Comparison of ENCODE assay signal across 28 cellular contexts in genomic region chr1:62401034-62401433, GRCh38. TPM values are rescaled to one million over a fixed set of nuclear protein-coding genes. Genes with fewer than 3 reads are reported as not detected.
DNase-seq lines count a peak whose midpoint lies in the region; ATAC-seq and TF ChIP-seq lines count a peak whose summit lies in the region.
"Had no signal": no experiment of that assay in that cellular context is flagged by ENCODE, and none has a peak within 500 bp of the region (broad histone marks: within the 10 kb centered on the region; RNA-seq: fewer than 3 reads in every experiment).

No MANE protein-coding gene starts in this region.

- H3F3A ChIP-seq in GM23338 (replicated peaks; ENCODE audit: low read depth), result no peaks in the 10 kb centered on the region
- peaks cover 11% of the 10 kb centered on the region for H3F3A ChIP-seq in neural progenitor cell (ENCODE audit: low read depth)

- H3K9ac ChIP-seq in neural progenitor cell, result no peak overlapping the region
- H3K9ac ChIP-seq in Karpas-422 (ENCODE audit: low read length), result no peak overlapping the region

- H3K36me3 Mint-ChIP-seq in GM23338 (ENCODE audit: low read depth) (no peaks in the 10 kb centered on the region), neural progenitor cell (no peaks in the 10 kb centered on the region)
- H3K36me3 Mint-ChIP-seq in activated naive CD4-positive, alpha-beta T cell treated with anti-CD3 and anti-CD28 coated beads, Interleukin-2, amount 50 U/mL, for 72 hours, result no peaks in the 10 kb centered on the region
- H3K36me3 Mint-ChIP-seq: activated naive CD8-positive, alpha-beta T cell treated with anti-CD3 and anti-CD28 coated beads for 36 hours; stimulated activated effector memory CD8-positive, alpha-beta T cell treated with anti-CD3 and anti-CD28 coated beads, Interleukin-12 subunit alpha, Interleukin-12 subunit beta, amount 100 ng/mL, for 72 hours had no signal

- H3K27ac Mint-ChIP-seq in GM23338 (no peak overlapping the region), neural progenitor cell (no peak overlapping the region)
- H3K27ac Mint-ChIP-seq in activated naive CD4-positive, alpha-beta T cell treated with anti-CD3 and anti-CD28 coated beads, Interleukin-2, amount 50 U/mL, for 72 hours, result no peak overlapping the region
- H3K27ac Mint-ChIP-seq: activated CD8-positive, alpha-beta T cell treated with anti-CD3 and anti-CD28 coated beads, Interleukin-2, amount 10 ng/mL, durations not matched to agents 7 days and 5 days; activated naive CD8-positive, alpha-beta T cell treated with anti-CD3 and anti-CD28 coated beads for 36 hours; activated T-helper 2 cell treated with anti-CD3 and anti-CD28 coated beads, Interferon-gamma antibody, Interleukin-2, Interleukin-4, amounts not matched to agents 10 μg/mL and 5 μg/mL and 100 μg/mL, durations not matched to agents 14 hours and 24 hours and 36 hours; effector memory CD8-positive, alpha-beta T cell; nephron progenitor cell; stimulated activated effector memory CD8-positive, alpha-beta T cell treated with anti-CD3 and anti-CD28 coated beads, Interleukin-12 subunit alpha, Interleukin-12 subunit beta, amount 100 ng/mL, for 72 hours; T-helper 17 cell had no signal

- no peak overlapping the region for H3K4me3 ChIP-seq in GM23338
- no peak overlapping the region for H3K4me3 ChIP-seq in neural progenitor cell
- H3K4me3 ChIP-seq in Karpas-422 (ENCODE audit: low read length), result no peak overlapping the region
- H3K4me3 ChIP-seq: cardiac muscle cell, colonic mucosa, MG63 had no signal

- no peak for TF ChIP-seq CTCF in GM23338 (conservative IDR thresholded peaks at IDR 0.05; ENCODE audit: low read depth in 2 of 2)
- TF ChIP-seq CTCF in neural progenitor cell (IDR thresholded peaks at IDR 0.05), result no peak

- H4K20me1 ChIP-seq in GM23338 (replicated peaks; ENCODE audit: insufficient read depth) (no peaks in the 10 kb centered on the region), neural progenitor cell (ENCODE audit: low read depth) (no peaks in the 10 kb centered on the region), Karpas-422 (ENCODE audit: insufficient read depth, low read depth, low read length) (no peaks in the 10 kb centered on the region)

- peaks cover 7% of the 10 kb centered on the region for H3K27me3 Mint-ChIP-seq in GM23338 (ENCODE audit: insufficient read depth, low read depth, poor library complexity)
- H3K27me3 Mint-ChIP-seq in neural progenitor cell (ENCODE audit: insufficient read depth, low read depth), result peaks cover 29% of the 10 kb centered on the region
- H3K27me3 Mint-ChIP-seq: activated naive CD8-positive, alpha-beta T cell treated with anti-CD3 and anti-CD28 coated beads for 36 hours had no signal

- H3K27ac ChIP-seq in GM23338 (ENCODE audit: low read depth) (no peak overlapping the region), neural progenitor cell (no peak overlapping the region), Karpas-422 (ENCODE audit: low read length) (no peak overlapping the region)
- H3K27ac ChIP-seq: cardiac muscle cell, colonic mucosa, foreskin keratinocyte had no signal

- H3K4me1 ChIP-seq in GM23338 (ENCODE audit: insufficient read depth) (peaks cover 4% of the 10 kb centered on the region), neural progenitor cell (peaks cover 12% of the 10 kb centered on the region), Karpas-422 (ENCODE audit: low read length) (no peaks in the 10 kb centered on the region)
- H3K4me1 ChIP-seq: colonic mucosa had no signal

- no peaks in the 10 kb centered on the region for H3K9me3 Mint-ChIP-seq in GM23338
- peaks cover 4% of the 10 kb centered on the region for H3K9me3 Mint-ChIP-seq in neural progenitor cell
- H3K9me3 Mint-ChIP-seq in activated naive CD4-positive, alpha-beta T cell treated with anti-CD3 and anti-CD28 coated beads, Interleukin-2, amount 50 U/mL, for 72 hours, result no peaks in the 10 kb centered on the region
- H3K9me3 Mint-ChIP-seq: activated naive CD8-positive, alpha-beta T cell treated with anti-CD3 and anti-CD28 coated beads for 36 hours; activated T-helper 2 cell treated with anti-CD3 and anti-CD28 coated beads, Interferon-gamma antibody, Interleukin-2, Interleukin-4, amounts not matched to agents 10 μg/mL and 5 μg/mL and 100 μg/mL, durations not matched to agents 14 hours and 24 hours and 36 hours; effector memory CD8-positive, alpha-beta T cell; nephron progenitor cell; stimulated activated effector memory CD8-positive, alpha-beta T cell treated with anti-CD3 and anti-CD28 coated beads, Interleukin-12 subunit alpha, Interleukin-12 subunit beta, amount 100 ng/mL, for 72 hours had no signal

- peak; percentile 67 for ATAC-seq in GM23338
- ATAC-seq in HG03457 (IDR thresholded peaks at IDR 0.05; ENCODE audit: unreplicated experiment), result no peak
- ATAC-seq in activated naive CD4-positive, alpha-beta T cell treated with anti-CD3 and anti-CD28 coated beads, Interleukin-2, amount 50 U/mL, for 72 hours, result no peak
- ATAC-seq: activated CD8-positive, alpha-beta T cell treated with anti-CD3 and anti-CD28 coated beads, Interleukin-2, amount 10 ng/mL, durations not matched to agents 7 days and 5 days; effector memory CD8-positive, alpha-beta T cell; foreskin keratinocyte; left cardiac atrium; sciatic nerve; SK-N-SH treated with all-trans-retinoic acid at 6 μM for 48 hours; stimulated activated effector memory CD8-positive, alpha-beta T cell treated with anti-CD3 and anti-CD28 coated beads, Interleukin-12 subunit alpha, Interleukin-12 subunit beta, amount 100 ng/mL, for 72 hours; T-helper 17 cell had no signal

- H3K4me1 Mint-ChIP-seq in GM23338, result peaks cover 26% of the 10 kb centered on the region
- H3K4me1 Mint-ChIP-seq in neural progenitor cell, result peaks cover 20% of the 10 kb centered on the region
- H3K4me1 Mint-ChIP-seq: activated naive CD8-positive, alpha-beta T cell treated with anti-CD3 and anti-CD28 coated beads for 36 hours; nephron progenitor cell; stimulated activated effector memory CD8-positive, alpha-beta T cell treated with anti-CD3 and anti-CD28 coated beads, Interleukin-12 subunit alpha, Interleukin-12 subunit beta, amount 100 ng/mL, for 72 hours; T-helper 17 cell had no signal

- H2AFZ ChIP-seq in GM23338, result no peak overlapping the region
- no peak overlapping the region for H2AFZ ChIP-seq in neural progenitor cell (replicated peaks)
- H2AFZ ChIP-seq in Karpas-422 (ENCODE audit: low read length), result no peak overlapping the region

- no peaks in the 10 kb centered on the region for H3K79me2 ChIP-seq in GM23338 (replicated peaks; ENCODE audit: insufficient read depth)
- H3K79me2 ChIP-seq in neural progenitor cell (ENCODE audit: low read depth), result no peaks in the 10 kb centered on the region
- no peaks in the 10 kb centered on the region for H3K79me2 ChIP-seq in Karpas-422 (ENCODE audit: low read length)

- H3K9me3 ChIP-seq in neural progenitor cell (ENCODE audit: low read depth) (no peaks in the 10 kb centered on the region), Karpas-422 (ENCODE audit: low read length) (no peaks in the 10 kb centered on the region)
- H3K9me3 ChIP-seq: colonic mucosa, MG63 had no signal

- H3K4me2 ChIP-seq in GM23338 (0 out of 2 replicates have a peak overlapping the region, but pooled peaks have one; percentile 6), neural progenitor cell (peak overlapping the region; percentile 37), Karpas-422 (ENCODE audit: low read depth, low read length, poor library complexity, severe bottlenecking) (no peak overlapping the region)

- H3K4me3 Mint-ChIP-seq in GM23338, result no peak overlapping the region
- no peak overlapping the region for H3K4me3 Mint-ChIP-seq in neural progenitor cell
- H3K4me3 Mint-ChIP-seq: activated CD8-positive, alpha-beta T cell treated with anti-CD3 and anti-CD28 coated beads, Interleukin-2, amount 10 ng/mL, durations not matched to agents 7 days and 5 days; activated naive CD8-positive, alpha-beta T cell treated with anti-CD3 and anti-CD28 coated beads for 36 hours; effector memory CD8-positive, alpha-beta T cell; nephron progenitor cell; stimulated activated effector memory CD8-positive, alpha-beta T cell treated with anti-CD3 and anti-CD28 coated beads, Interleukin-12 subunit alpha, Interleukin-12 subunit beta, amount 100 ng/mL, for 72 hours; T-helper 17 cell had no signal

- DNase-seq in GM23338 (ENCODE audit: low spot score) (peak; percentile 64), NCI-H2081 treated with DMSO at 0.1 percent for 48 hours (lab: John Stamatoyannopoulos, UW) (peak; percentile 17), RPMI7951 (ENCODE audit: low read depth) (peak; percentile 40), neural progenitor cell (ENCODE audit: low spot score) (peak; percentile 73), Karpas-422 (no peak), NCI-H2029 treated with DMSO at 0.1 percent for 48 hours (lab: John Stamatoyannopoulos, UW) (no peak)
- DNase-seq in activated naive CD4-positive, alpha-beta T cell treated with anti-CD3 and anti-CD28 coated beads, Interleukin-2, amount 50 U/mL, for 72 hours (ENCODE audit: low spot score in 2 of 2), result no peak
- DNase-seq: activated CD8-positive, alpha-beta T cell treated with anti-CD3 and anti-CD28 coated beads, Interleukin-2, amount 10 ng/mL, durations not matched to agents 7 days and 5 days; activated naive CD8-positive, alpha-beta T cell treated with anti-CD3 and anti-CD28 coated beads for 36 hours; aorta; C1 segment of cervical spinal cord; colonic mucosa; effector memory CD8-positive, alpha-beta T cell; foreskin keratinocyte; left cardiac atrium; mammary epithelial cell; MG63; nephron progenitor cell; stimulated activated CD4-positive, alpha-beta T cell treated with anti-CD3 and anti-CD28 coated beads, Interleukin-12 subunit alpha, Interleukin-12 subunit beta, amount 100 ng/mL, for 4 hours; stimulated activated CD4-positive, alpha-beta T cell treated with anti-CD3 and anti-CD28 coated beads, Interleukin-4, amount 100 ng/mL, for 24 hours; T-helper 17 cell; trophoblast cell had no signal

- H3K36me3 ChIP-seq in GM23338 (ENCODE audit: insufficient read depth) (no peaks in the 10 kb centered on the region), neural progenitor cell (no peaks in the 10 kb centered on the region), Karpas-422 (ENCODE audit: insufficient read depth, low read length) (no peaks in the 10 kb centered on the region)
- H3K36me3 ChIP-seq: cardiac muscle cell, colonic mucosa, MG63 had no signal

- H3K9me2 ChIP-seq in GM23338 (ENCODE audit: insufficient read depth), result 0 out of 2 replicates have a peak, but pooled peaks cover 4% of the 10 kb centered on the region
- H3K9me2 ChIP-seq in Karpas-422 (replicated peaks; ENCODE audit: insufficient read depth, low read length), result no peaks in the 10 kb centered on the region

- H3K27me3 ChIP-seq in GM23338 (ENCODE audit: insufficient read depth), result no peaks in the 10 kb centered on the region
- no peaks in the 10 kb centered on the region for H3K27me3 ChIP-seq in neural progenitor cell
- no peaks in the 10 kb centered on the region for H3K27me3 ChIP-seq in Karpas-422 (ENCODE audit: low read length)
- H3K27me3 ChIP-seq: cardiac muscle cell, colonic mucosa, foreskin keratinocyte, MG63 had no signal

RNA-seq across cellular contexts. Expression of gene USP1, which starts 35.8 kb away (rescaled TPM):
- total RNA-seq in GM23338 (2014; rRNA removed; shearing (Covaris generic)), result 45.2 and 45.6 TPM in 2 replicates
- polyA plus RNA-seq in GM23338 (2016; fragmentation: Nextera tagmentation; extraction: Ambion mirVana), result 53.3 and 74.6 TPM in 2 replicates
- total RNA-seq in RPMI7951 (2014; rRNA removed; shearing (Covaris generic)), result 70.8 and 72.9 TPM in 2 replicates
- 67.7 and 106 TPM in 2 replicates for total RNA-seq in neural progenitor cell (ENCODE audit: low replicate concordance)
- total RNA-seq in Karpas-422 (2014; rRNA removed; shearing (Covaris generic); ENCODE audit: low replicate concordance), result 26.1 and 37.5 TPM in 2 replicates
- 10 to 100 TPM; 59.7 to 71.0 TPM for total RNA-seq in activated naive CD4-positive, alpha-beta T cell treated with anti-CD3 and anti-CD28 coated beads, Interleukin-2, amount 50 U/mL, for 72 hours

Comparison
In these comparisons a context has a peak if more than half of its experiments do, and no peak if none do; other contexts are left out.
1. DNase-seq: peak in GM23338 (single experiment), NCI-H2081 treated with DMSO at 0.1 percent for 48 hours (single experiment), RPMI7951 (single experiment) and neural progenitor cell (single experiment); none in Karpas-422 (single experiment), NCI-H2029 treated with DMSO at 0.1 percent for 48 hours (single experiment) and activated naive CD4-positive, alpha-beta T cell treated with anti-CD3 and anti-CD28 coated beads, Interleukin-2, amount 50 U/mL, for 72 hours (0 of 2).